36 cellular contexts compared by ENCODE assay signal in genomic region chr3:162073422-162073821, GRCh38.
"Had no signal": no experiment of that assay in that cellular context is flagged by ENCODE, and none has a peak within 500 bp of the region (broad histone marks: within the 10 kb centered on the region; RNA-seq: fewer than 3 reads in every experiment).

No MANE protein-coding gene starts in this region.

- H3K9me3 ChIP-seq: adrenal gland, body of pancreas, breast epithelium had no signal

- H3K27ac ChIP-seq: adrenal gland, body of pancreas, brain microvascular endothelial cell, breast epithelium, VCaP had no signal

- H3K36me3 ChIP-seq: adrenal gland, brain microvascular endothelial cell, breast epithelium had no signal

- H3K9me3 Mint-ChIP-seq: activated CD4-positive, alpha-beta T cell treated with anti-CD3 and anti-CD28 coated beads, Interleukin-2, amount 10 ng/mL, durations not matched to agents 24 days and 14 days; activated T-helper 1 cell treated with anti-CD3 and anti-CD28 coated beads, Interleukin-12 subunit alpha, Interleukin-12 subunit beta, Interleukin-2, Interleukin-4 antibody, amounts not matched to agents 30 ng/mL and 10 ng/mL and 1 ng/mL, durations not matched to agents 14 hours and 24 hours and 36 hours; T-helper 1 cell treated with Interleukin-12 subunit alpha and Interleukin-12 subunit beta and Interleukin-4 antibody, amounts not matched to agents 30 μg/mL and 1 μg/mL, for 36 hours had no signal

- H3K4me3 Mint-ChIP-seq: activated B cell treated with CpG ODN at 0.5 μM for 24 hours; activated CD4-positive, alpha-beta memory T cell treated with anti-CD3 and anti-CD28 coated beads for 36 hours; activated CD4-positive, alpha-beta T cell treated with anti-CD3 and anti-CD28 coated beads, Interleukin-2, amount 10 ng/mL, durations not matched to agents 24 days and 14 days; activated CD8-positive, alpha-beta T cell treated with anti-CD3 and anti-CD28 coated beads for 36 hours; activated naive CD4-positive, alpha-beta T cell treated with anti-CD3 and anti-CD28 coated beads for 36 hours; activated naive CD8-positive, alpha-beta T cell treated with anti-CD3 and anti-CD28 coated beads for 36 hours; activated T-cell treated with anti-CD3 and anti-CD28 coated beads, Interleukin-2, amount 50 U/mL, for 4 hours; activated T-cell treated with anti-CD3 and anti-CD28 coated beads, Interleukin-2, amount 50 U/mL, for 72 hours; activated T-helper 1 cell treated with anti-CD3 and anti-CD28 coated beads, Interleukin-12 subunit alpha, Interleukin-12 subunit beta, Interleukin-2, Interleukin-4 antibody, amounts not matched to agents 30 ng/mL and 10 ng/mL and 1 ng/mL, durations not matched to agents 14 hours and 24 hours and 36 hours; activated T-helper 17 cell treated with anti-CD3 and anti-CD28 coated beads, Interleukin-2, amount 50 U/mL, for 72 hours; central memory CD8-positive, alpha-beta T cell; T-helper 1 cell treated with Interleukin-12 subunit alpha and Interleukin-12 subunit beta and Interleukin-4 antibody, amounts not matched to agents 30 μg/mL and 1 μg/mL, for 36 hours; T-helper 2 cell treated with Interferon-gamma antibody and Interleukin-4, amounts not matched to agents 5 μg/mL and 100 μg/mL, for 36 hours had no signal

- H3K27ac Mint-ChIP-seq: activated B cell treated with CpG ODN at 0.5 μM for 24 hours; activated CD4-positive, alpha-beta memory T cell treated with anti-CD3 and anti-CD28 coated beads for 36 hours; activated CD4-positive, alpha-beta T cell treated with anti-CD3 and anti-CD28 coated beads, Interleukin-2, amount 10 ng/mL, durations not matched to agents 24 days and 14 days; activated CD8-positive, alpha-beta T cell treated with anti-CD3 and anti-CD28 coated beads for 36 hours; activated naive CD4-positive, alpha-beta T cell treated with anti-CD3 and anti-CD28 coated beads for 36 hours; activated naive CD4-positive, alpha-beta T cell treated with anti-CD3 and anti-CD28 coated beads, Interleukin-2, amount 50 U/mL, for 72 hours; activated naive CD8-positive, alpha-beta T cell treated with anti-CD3 and anti-CD28 coated beads for 36 hours; activated T-cell treated with anti-CD3 and anti-CD28 coated beads, Interleukin-2, amount 50 U/mL, for 72 hours; activated T-helper 1 cell treated with anti-CD3 and anti-CD28 coated beads, Interleukin-12 subunit alpha, Interleukin-12 subunit beta, Interleukin-2, Interleukin-4 antibody, amounts not matched to agents 30 ng/mL and 10 ng/mL and 1 ng/mL, durations not matched to agents 14 hours and 24 hours and 36 hours; activated T-helper 17 cell treated with anti-CD3 and anti-CD28 coated beads, Interleukin-2, amount 50 U/mL, for 72 hours; T-helper 1 cell treated with Interleukin-12 subunit alpha and Interleukin-12 subunit beta and Interleukin-4 antibody, amounts not matched to agents 30 μg/mL and 1 μg/mL, for 36 hours; T-helper 2 cell treated with Interferon-gamma antibody and Interleukin-4, amounts not matched to agents 5 μg/mL and 100 μg/mL, for 36 hours had no signal

- H3K27me3 Mint-ChIP-seq: activated B cell treated with CpG ODN at 0.5 μM for 24 hours; activated CD4-positive, alpha-beta memory T cell treated with anti-CD3 and anti-CD28 coated beads for 36 hours; activated CD4-positive, alpha-beta T cell treated with anti-CD3 and anti-CD28 coated beads, Interleukin-2, amount 10 ng/mL, durations not matched to agents 24 days and 14 days; activated CD8-positive, alpha-beta T cell treated with anti-CD3 and anti-CD28 coated beads for 36 hours; activated naive CD8-positive, alpha-beta T cell treated with anti-CD3 and anti-CD28 coated beads for 36 hours; activated T-helper 17 cell treated with anti-CD3 and anti-CD28 coated beads, Interleukin-2, amount 50 U/mL, for 72 hours; central memory CD8-positive, alpha-beta T cell had no signal

- H3K27me3 ChIP-seq: adrenal gland, body of pancreas, brain microvascular endothelial cell, breast epithelium had no signal

- H3K36me3 Mint-ChIP-seq: activated CD4-positive, alpha-beta memory T cell treated with anti-CD3 and anti-CD28 coated beads for 36 hours; activated naive CD4-positive, alpha-beta T cell treated with anti-CD3 and anti-CD28 coated beads, Interleukin-2, amount 50 U/mL, for 72 hours; activated naive CD8-positive, alpha-beta T cell treated with anti-CD3 and anti-CD28 coated beads for 36 hours had no signal

- H3K4me1 Mint-ChIP-seq: activated B cell treated with CpG ODN at 0.5 μM for 24 hours; activated CD4-positive, alpha-beta T cell treated with anti-CD3 and anti-CD28 coated beads, Interleukin-2, amount 10 ng/mL, durations not matched to agents 24 days and 14 days; activated naive CD8-positive, alpha-beta T cell treated with anti-CD3 and anti-CD28 coated beads for 36 hours; activated T-helper 17 cell treated with anti-CD3 and anti-CD28 coated beads, Interleukin-2, amount 50 U/mL, for 72 hours; central memory CD8-positive, alpha-beta T cell had no signal

- ATAC-seq: activated CD8-positive, alpha-beta T cell treated with anti-CD3 and anti-CD28 coated beads for 36 hours; activated naive CD4-positive, alpha-beta T cell treated with anti-CD3 and anti-CD28 coated beads, Interleukin-2, amount 50 U/mL, for 72 hours; activated T-cell treated with anti-CD3 and anti-CD28 coated beads, Interleukin-2, amount 50 U/mL, for 4 hours; activated T-cell treated with anti-CD3 and anti-CD28 coated beads, Interleukin-2, amount 50 U/mL, for 72 hours; activated T-helper 17 cell treated with anti-CD3 and anti-CD28 coated beads, Interleukin-2, amount 50 U/mL, for 72 hours; body of pancreas had no signal

- H3K4me3 ChIP-seq: adrenal gland, body of pancreas, breast epithelium had no signal

- H3K4me1 ChIP-seq: adrenal gland, body of pancreas, breast epithelium had no signal

- DNase-seq: activated B cell treated with CpG ODN at 0.5 μM for 24 hours; activated CD4-positive, alpha-beta memory T cell treated with anti-CD3 and anti-CD28 coated beads for 36 hours; activated CD4-positive, alpha-beta T cell treated with anti-CD3 and anti-CD28 coated beads for 4 hours; activated CD4-positive, alpha-beta T cell treated with anti-CD3 and anti-CD28 coated beads, Interleukin-2, amount 10 ng/mL, durations not matched to agents 24 days and 14 days; activated CD4-positive, alpha-beta T cell treated with anti-CD3 and anti-CD28 coated beads, Interleukin-2, amount 50 U/mL, for 1 hour; activated CD4-positive, alpha-beta T cell treated with anti-CD3 and anti-CD28 coated beads, Interleukin-2, amount 50 U/mL, for 4 hours; activated CD4-positive, CD25-positive, alpha-beta regulatory T cell treated with anti-CD3 and anti-CD28 coated beads, Interleukin-2, amount 50 U/mL, for 72 hours; activated CD8-positive, alpha-beta memory T cell treated with anti-CD3 and anti-CD28 coated beads, Interleukin-2, amount 50 U/mL, for 4 hours; activated CD8-positive, alpha-beta T cell treated with anti-CD3 and anti-CD28 coated beads for 36 hours; activated effector memory CD4-positive, alpha-beta T cell treated with anti-CD3 and anti-CD28 coated beads, Interleukin-2, amount 50 U/mL, for 16 hours; activated gamma-delta T cell treated with Interleukin-2 at 50 U/mL for 16 hours; activated naive CD4-positive, alpha-beta T cell; activated naive CD4-positive, alpha-beta T cell treated with anti-CD3 and anti-CD28 coated beads for 36 hours; activated naive CD4-positive, alpha-beta T cell treated with anti-CD3 and anti-CD28 coated beads, Interleukin-2, amount 50 U/mL, for 16 hours; activated naive CD8-positive, alpha-beta T cell treated with anti-CD3 and anti-CD28 coated beads for 36 hours; activated T-cell treated with anti-CD3 and anti-CD28 coated beads for 4 hours; activated T-cell treated with anti-CD3 and anti-CD28 coated beads, Interleukin-2, amount 50 U/mL, for 1 hour; activated T-cell treated with anti-CD3 and anti-CD28 coated beads, Interleukin-2, amount 50 U/mL, for 4 hours; activated T-cell treated with anti-CD3 and anti-CD28 coated beads, Interleukin-2, amount 50 U/mL, for 72 hours; adrenal gland; amniotic stem cell; aorta; body of pancreas; brain microvascular endothelial cell; cerebellar nuclear complex; T-helper 1 cell; T-helper 2 cell; T-helper 9 cell had no signal
